ENCODE assay signal across 1 cellular context in genomic region chr9:125183054-125183453, GRCh38.
TF ChIP-seq lines count a peak whose summit lies in the region.

No MANE protein-coding gene starts in this region.

TF ChIP-seq in IMR-90, 13 proteins besides CTCF, POLR2A, EP300 and RAD21:
- TF ChIP-seq MAZ (IDR thresholded peaks at IDR 0.05; ENCODE audit: borderline replicate concordance, low read depth, low read length): no peak
